In genomic region chr22:27895600-27895999, GRCh38 we compare ENCODE assay signal across 14 cellular contexts. TPM values are rescaled to one million over a fixed set of nuclear protein-coding genes. Genes with fewer than 3 reads are reported as not detected.
DNase-seq lines count a peak whose midpoint lies in the region; ATAC-seq and TF ChIP-seq lines count a peak whose summit lies in the region.
"Had no signal": no experiment of that assay in that cellular context is flagged by ENCODE, and none has a peak within 500 bp of the region (broad histone marks: within the 10 kb centered on the region; RNA-seq: fewer than 3 reads in every experiment).

No MANE protein-coding gene starts in this region.

- peaks cover 0 to 39% (median 0%) of the 10 kb centered on the region in 4 donors for H3K36me3 ChIP-seq in right lobe of liver

- peaks cover 0 to 1% (median 0%) of the 10 kb centered on the region in 3 donors for H3K27me3 Mint-ChIP-seq in immature natural killer cell (ENCODE audit: low read depth in 3 of 3)

- no peaks in the 10 kb centered on the region for H3K9me3 Mint-ChIP-seq in immature natural killer cell
- H3K9me3 Mint-ChIP-seq: neural progenitor cell had no signal

- WGBS in right lobe of liver (ENCODE audit: insufficient coverage, low coverage, low lambda C conversion rate, missing lambda C conversion rate), result 21% methylated on average over 4 of the region's 4 CpGs

- ATAC-seq in activated CD4-positive, CD25-positive, alpha-beta regulatory T cell treated with anti-CD3 and anti-CD28 coated beads, Interleukin-2, amount 50 U/mL, for 24 hours, result peak; percentile 80 to 90
- ATAC-seq in GM21390 (IDR thresholded peaks at IDR 0.05; ENCODE audit: unreplicated experiment), result peak; percentile 90
- ATAC-seq in HG03097 (IDR thresholded peaks at IDR 0.05; ENCODE audit: low FRiP score, unreplicated experiment), result peak; percentile 80
- peak; percentile 50 to 71 (median 60) for ATAC-seq in right lobe of liver
- ATAC-seq: upper lobe of right lung had no signal

- no peak overlapping the region for H3K4me3 ChIP-seq in right lobe of liver
- H3K4me3 ChIP-seq: adrenal gland, neural progenitor cell, upper lobe of right lung had no signal

- H3K4me3 Mint-ChIP-seq in immature natural killer cell, result no peak overlapping the region
- H3K4me3 Mint-ChIP-seq: neural progenitor cell had no signal

- H3K36me3 Mint-ChIP-seq in immature natural killer cell, result peaks cover 12 to 60% (median 15%) of the 10 kb centered on the region in 3 donors

- TF ChIP-seq CTCF in right lobe of liver (IDR thresholded peaks at IDR 0.05), result no peak

- peak overlapping the region; percentile 5 to 98 (median 93) for H3K27ac ChIP-seq in right lobe of liver
- H3K27ac ChIP-seq: 22Rv1, adrenal gland, neural progenitor cell, RWPE1, upper lobe of right lung had no signal

- H3K27ac Mint-ChIP-seq in immature natural killer cell, result no peak overlapping the region
- H3K27ac Mint-ChIP-seq: neural progenitor cell had no signal

- intact Hi-C loops in right lobe of liver (cut with DNase I), result no loop called here

- peaks cover 0 to 53% (median 15%) of the 10 kb centered on the region in 4 donors for H3K4me1 ChIP-seq in right lobe of liver
- H3K4me1 ChIP-seq: adrenal gland, neural progenitor cell, upper lobe of right lung had no signal

- no peak for DNase-seq in activated CD4-positive, CD25-positive, alpha-beta regulatory T cell (lab: John Stamatoyannopoulos, UW)
- DNase-seq in right lobe of liver, result no peak
- no peak for DNase-seq in stimulated activated naive CD4-positive, alpha-beta T cell (lab: John Stamatoyannopoulos, UW)
- DNase-seq in immature natural killer cell, result no peak
- DNase-seq in NCI-H2081 treated with DMSO at 0.1 percent for 48 hours (lab: John Stamatoyannopoulos, UW), result no peak
- DNase-seq: adrenal gland, NCI-H1930, upper lobe of right lung had no signal

- H3K9me3 ChIP-seq in right lobe of liver, result no peaks in the 10 kb centered on the region
- H3K9me3 ChIP-seq: adrenal gland, upper lobe of right lung had no signal

- peaks cover 0 to 12% of the 10 kb centered on the region in 2 donors for H3K4me1 Mint-ChIP-seq in immature natural killer cell
- H3K4me1 Mint-ChIP-seq: neural progenitor cell had no signal

- no peaks in the 10 kb centered on the region for H3K27me3 ChIP-seq in right lobe of liver
- H3K27me3 ChIP-seq: adrenal gland, neural progenitor cell, upper lobe of right lung had no signal

- TF ChIP-seq POLR2A in right lobe of liver (IDR thresholded peaks at IDR 0.05), result no peak

RNA-seq across cellular contexts. Expression of gene PITPNB, which starts 23.5 kb away (rescaled TPM):
- 10 to 100 TPM; 28.7 to 60.6 (median 37.6) TPM for total RNA-seq in right lobe of liver
- 10 to 100 TPM; 46.1 to 78.1 (median 66.7) TPM for polyA plus RNA-seq in immature natural killer cell
